ENCODE assay signal across 14 cellular contexts in the genomic region with DNA sequence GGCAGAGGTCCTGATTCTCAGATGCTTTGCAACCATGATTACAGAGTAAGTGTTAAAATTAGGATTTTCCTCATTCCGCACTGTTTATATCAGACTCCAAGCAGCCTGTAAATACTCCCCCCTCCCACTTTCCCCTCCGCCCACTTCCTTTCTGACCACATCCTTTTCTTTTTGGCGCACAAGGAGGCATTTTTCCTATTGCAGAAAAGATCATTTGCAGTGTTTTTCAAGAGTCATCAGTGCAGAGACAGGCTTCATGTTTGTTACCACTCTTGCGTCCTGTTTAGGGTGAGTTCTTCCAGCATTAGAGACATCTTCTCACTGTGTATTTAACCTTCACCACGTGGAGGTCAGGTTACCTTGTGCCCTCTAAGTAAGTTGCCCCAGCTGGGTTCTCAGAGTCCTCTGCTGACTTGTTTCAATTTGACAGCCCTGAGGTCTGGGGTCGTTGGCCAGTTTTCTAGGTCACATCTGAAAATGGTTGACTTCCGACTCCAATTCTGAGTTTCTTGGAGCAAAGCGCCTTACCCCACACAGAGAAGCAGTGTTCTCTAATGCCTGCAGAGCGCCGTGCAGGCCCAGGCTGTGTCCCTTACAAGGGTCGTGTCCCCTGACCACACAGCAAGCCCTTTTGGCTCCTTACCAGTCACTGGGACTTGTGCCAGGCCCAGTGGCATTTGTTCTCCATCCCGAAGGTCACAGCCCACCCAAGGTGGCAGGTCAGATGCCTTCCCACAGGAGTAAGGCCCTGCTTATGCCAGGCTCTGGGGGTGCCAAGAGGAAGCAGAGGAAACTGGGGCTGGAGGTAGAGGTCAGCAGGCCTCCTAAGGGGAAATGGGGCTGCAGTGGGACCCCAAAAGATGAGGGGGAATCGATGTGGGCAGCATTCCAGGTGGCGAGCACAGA.
A peak's percentile ranks its signal among the peaks of the same experiment; 100 is the strongest.
DNase-seq lines count a peak whose midpoint lies in the region; ATAC-seq, FAIRE-seq and TF ChIP-seq lines count a peak whose summit lies in the region.
"Had no signal": no experiment of that assay in that cellular context is flagged by ENCODE, and none has a peak within 500 bp of the region (broad histone marks: within the 10 kb centered on the region; RNA-seq: fewer than 3 reads in every experiment).

No MANE protein-coding gene starts in this region.

- no peaks in the 10 kb centered on the region for H3K9me3 Mint-ChIP-seq in activated naive CD4-positive, alpha-beta T cell treated with anti-CD3 and anti-CD28 coated beads for 36 hours
- no peaks in the 10 kb centered on the region for H3K9me3 Mint-ChIP-seq in astrocyte (ENCODE audit: unreplicated experiment)

- CTCF ChIA-PET in activated naive CD4-positive, alpha-beta T cell treated with anti-CD3 and anti-CD28 coated beads for 36 hours (lab: Charles Lee) = no interaction called here

- H3K36me3 ChIP-seq in KMS-11 (ENCODE audit: insufficient read depth) (no peaks in the 10 kb centered on the region), astrocyte (ENCODE audit: insufficient read depth, low read length) (no peaks in the 10 kb centered on the region), smooth muscle cell (ENCODE audit: low read depth) (no peaks in the 10 kb centered on the region), left lung (no peaks in the 10 kb centered on the region), colonic mucosa (no peaks in the 10 kb centered on the region)

- H4K20me1 ChIP-seq in KMS-11 (ENCODE audit: insufficient read depth) = no peaks in the 10 kb centered on the region
- H4K20me1 ChIP-seq in astrocyte (ENCODE audit: insufficient read depth, low read length) = no peaks in the 10 kb centered on the region
- no peaks in the 10 kb centered on the region for H4K20me1 ChIP-seq in smooth muscle cell (ENCODE audit: low read depth)

- no peak overlapping the region for H3K27ac Mint-ChIP-seq in activated naive CD4-positive, alpha-beta T cell treated with anti-CD3 and anti-CD28 coated beads for 36 hours
- no peak overlapping the region for H3K27ac Mint-ChIP-seq in astrocyte (ENCODE audit: unreplicated experiment)

- ATAC-seq in left lung (no peak), GM18858 (IDR thresholded peaks at IDR 0.05; ENCODE audit: unreplicated experiment) (no peak)

- H3K4me2 ChIP-seq in KMS-11 = peak overlapping the region; percentile 9
- H3K4me2 ChIP-seq in astrocyte (ENCODE audit: low read length) = peak overlapping the region; percentile 50
- peak overlapping the region; percentile 39 for H3K4me2 ChIP-seq in smooth muscle cell

- H3K27me3 ChIP-seq in KMS-11 (ENCODE audit: insufficient read depth, low read depth) (no peaks in the 10 kb centered on the region), astrocyte (ENCODE audit: insufficient read depth, low read length) (no peaks in the 10 kb centered on the region), smooth muscle cell (ENCODE audit: low read depth) (no peaks in the 10 kb centered on the region), left lung (no peaks in the 10 kb centered on the region), colonic mucosa (no peaks in the 10 kb centered on the region)

- H3K4me1 Mint-ChIP-seq in activated naive CD4-positive, alpha-beta T cell treated with anti-CD3 and anti-CD28 coated beads for 36 hours (ENCODE audit: low read depth) = peaks cover 10% of the 10 kb centered on the region
- H3K4me1 Mint-ChIP-seq in astrocyte (ENCODE audit: low read depth, unreplicated experiment) = peaks cover 3% of the 10 kb centered on the region
- H3K4me1 Mint-ChIP-seq: central memory CD8-positive, alpha-beta T cell had no signal

- TF ChIP-seq CTCF in KMS-11 (conservative IDR thresholded peaks at IDR 0.05; ENCODE audit: low read depth, low read length) = no peak
- TF ChIP-seq CTCF in astrocyte (IDR thresholded peaks at IDR 0.05; ENCODE audit: insufficient read depth, low read depth, low read length) = no peak
- no peak for TF ChIP-seq CTCF in smooth muscle cell (IDR thresholded peaks at IDR 0.05; ENCODE audit: borderline replicate concordance, insufficient read depth, poor library complexity, severe bottlenecking)
- no peak for TF ChIP-seq CTCF in left lung (IDR thresholded peaks at IDR 0.05)
- no peak for TF ChIP-seq CTCF in colonic mucosa (IDR thresholded peaks at IDR 0.05)

- H2AFZ ChIP-seq in KMS-11 (ENCODE audit: low read depth) (no peak overlapping the region), astrocyte (ENCODE audit: low read depth, low read length) (no peak overlapping the region), smooth muscle cell (ENCODE audit: low read depth) (no peak overlapping the region)

- peak; percentile 24 for DNase-seq in activated naive CD4-positive, alpha-beta T cell treated with anti-CD3 and anti-CD28 coated beads for 36 hours
- DNase-seq in activated naive CD4-positive, alpha-beta T cell treated with anti-CD3 and anti-CD28 coated beads, Interleukin-2, amount 50 U/mL, for 16 hours = no peak
- DNase-seq in astrocyte (ENCODE audit: low read depth) = peak; percentile 70
- DNase-seq in smooth muscle cell (lab: John Stamatoyannopoulos, UW; ENCODE audit: unreplicated experiment) = no peak
- no peak for DNase-seq in left lung
- DNase-seq in colonic mucosa = no peak
- DNase-seq: activated effector memory CD4-positive, alpha-beta T cell treated with anti-CD3 and anti-CD28 coated beads, Interleukin-2, amount 50 U/mL, for 16 hours; hypothalamus; stimulated activated CD4-positive, alpha-beta T cell treated with anti-CD3 and anti-CD28 coated beads, Interleukin-12 subunit alpha, Interleukin-12 subunit beta, amount 100 ng/mL, for 4 hours had no signal

- peak overlapping the region; percentile 12; the same call in 1 of the 2 replicates for H3K9ac ChIP-seq in KMS-11
- H3K9ac ChIP-seq in astrocyte (ENCODE audit: low read length) = no peak overlapping the region
- no peak overlapping the region for H3K9ac ChIP-seq in smooth muscle cell (ENCODE audit: low read depth)
- H3K9ac ChIP-seq in colonic mucosa (ENCODE audit: low read depth in 2 of 2, low read length in 2 of 2) = no peak overlapping the region

- no peaks in the 10 kb centered on the region for H3K79me2 ChIP-seq in KMS-11 (ENCODE audit: insufficient read depth, low read depth)
- H3K79me2 ChIP-seq in astrocyte (ENCODE audit: insufficient read depth, low read length) = no peaks in the 10 kb centered on the region
- no peaks in the 10 kb centered on the region for H3K79me2 ChIP-seq in smooth muscle cell (ENCODE audit: low read depth)

- WGBS in smooth muscle cell (ENCODE audit: low lambda C conversion rate) = 80% methylated on average over 14 of the region's 14 CpGs

- H3F3A ChIP-seq in smooth muscle cell (ENCODE audit: low read depth) = no peaks in the 10 kb centered on the region

- intact Hi-C loops in activated naive CD4-positive, alpha-beta T cell treated with anti-CD3 and anti-CD28 coated beads for 36 hours (cut with micrococcal nuclease) = loop anchor here (5.0 kb wide), 1 partner anchor 91 kb away; no protein-coding TSS in a partner anchor
- intact Hi-C loops in left lung (cut with DNase I) (no loop called here), colonic mucosa (cut with DNase I) (no loop called here)

- H3K4me3 Mint-ChIP-seq in activated naive CD4-positive, alpha-beta T cell treated with anti-CD3 and anti-CD28 coated beads for 36 hours = no peak overlapping the region
- no peak overlapping the region for H3K4me3 Mint-ChIP-seq in astrocyte (ENCODE audit: unreplicated experiment)
- H3K4me3 Mint-ChIP-seq: central memory CD8-positive, alpha-beta T cell had no signal

- FAIRE-seq in astrocyte (lab: Jason Lieb, UNC) = no peak
- FAIRE-seq: urothelium cell line had no signal

- no peaks in the 10 kb centered on the region for H3K27me3 Mint-ChIP-seq in activated naive CD4-positive, alpha-beta T cell treated with anti-CD3 and anti-CD28 coated beads for 36 hours (ENCODE audit: low read depth)
- peaks cover 3% of the 10 kb centered on the region for H3K27me3 Mint-ChIP-seq in astrocyte (ENCODE audit: low read depth, unreplicated experiment)

- H3K9me3 ChIP-seq in astrocyte (ENCODE audit: insufficient read depth, low read depth, low read length) = peaks cover 3% of the 10 kb centered on the region
- H3K9me3 ChIP-seq in smooth muscle cell (replicated peaks; ENCODE audit: low read depth) = no peaks in the 10 kb centered on the region
- H3K9me3 ChIP-seq in left lung = no peaks in the 10 kb centered on the region
- no peaks in the 10 kb centered on the region for H3K9me3 ChIP-seq in colonic mucosa

- H3K4me3 ChIP-seq in KMS-11 (IDR thresholded peaks at IDR 0.05; ENCODE audit: insufficient read depth, low read depth, low read length) (no peak overlapping the region), astrocyte (ENCODE audit: insufficient read depth, low read depth, low read length) (no peak overlapping the region), smooth muscle cell (no peak overlapping the region), left lung (no peak overlapping the region), colonic mucosa (no peak overlapping the region)
- H3K4me3 ChIP-seq: lung had no signal

- H3K27ac ChIP-seq in KMS-11 = peak overlapping the region; percentile 72
- H3K27ac ChIP-seq in astrocyte (ENCODE audit: low read depth, low read length) = no peak overlapping the region
- H3K27ac ChIP-seq in smooth muscle cell (ENCODE audit: low read depth) = no peak overlapping the region
- H3K27ac ChIP-seq in left lung = no peak overlapping the region
- no peak overlapping the region for H3K27ac ChIP-seq in colonic mucosa

- H3K4me1 ChIP-seq in KMS-11 (ENCODE audit: low read depth, poor library complexity, severe bottlenecking) = peaks cover 31% of the 10 kb centered on the region
- H3K4me1 ChIP-seq in astrocyte (ENCODE audit: insufficient read depth, low read length) = no peaks in the 10 kb centered on the region
- no peaks in the 10 kb centered on the region for H3K4me1 ChIP-seq in smooth muscle cell (ENCODE audit: low read depth)
- no peaks in the 10 kb centered on the region for H3K4me1 ChIP-seq in left lung
- H3K4me1 ChIP-seq in colonic mucosa = no peaks in the 10 kb centered on the region

- H3K36me3 Mint-ChIP-seq in activated naive CD4-positive, alpha-beta T cell treated with anti-CD3 and anti-CD28 coated beads for 36 hours (ENCODE audit: low read depth) = no peaks in the 10 kb centered on the region
- H3K36me3 Mint-ChIP-seq in astrocyte (ENCODE audit: low read depth, unreplicated experiment) = no peaks in the 10 kb centered on the region

Comparison
In these comparisons a context has a peak if more than half of its experiments do, and no peak if none do; other contexts are left out.
1. DNase-seq: peak in activated naive CD4-positive, alpha-beta T cell treated with anti-CD3 and anti-CD28 coated beads for 36 hours (single experiment) and astrocyte (single experiment); none in activated naive CD4-positive, alpha-beta T cell treated with anti-CD3 and anti-CD28 coated beads, Interleukin-2, amount 50 U/mL, for 16 hours (single experiment), smooth muscle cell (single experiment), left lung (0 of 2) and colonic mucosa (single experiment).
2. Peak in every context shown above with its lines, with median percentiles within 50 percentile points of each other: H3K4me2 ChIP-seq.